ENCODE assay signal across 21 cellular contexts in genomic region chr12:82414926-82415325, GRCh38.
"Had no signal": no experiment of that assay in that cellular context is flagged by ENCODE, and none has a peak within 500 bp of the region (broad histone marks: within the 10 kb centered on the region; RNA-seq: fewer than 3 reads in every experiment).

No MANE protein-coding gene starts in this region.

- H3K79me2 ChIP-seq: hepatocyte had no signal

- H3K4me2 ChIP-seq: hepatocyte had no signal

- FAIRE-seq: kidney, small intestine had no signal

- H3K4me3 Mint-ChIP-seq: activated CD4-positive, alpha-beta memory T cell treated with anti-CD3 and anti-CD28 coated beads, Interleukin-2, amount 10 ng/mL, durations not matched to agents 7 days and 5 days; activated T-cell treated with anti-CD3 and anti-CD28 coated beads, Interleukin-2, amount 50 U/mL, for 24 hours; dendritic cell treated with granulocyte-macrophage colony-stimulating factor and Interleukin-4, amounts not matched to agents 40 ng/mL and 50 ng/mL, for 4 days; effector memory CD8-positive, alpha-beta T cell; nephron progenitor cell; T-helper 17 cell had no signal

- H3K9me3 ChIP-seq: adrenal gland, right atrium auricular region, transverse colon, vagina had no signal

- H3K27ac ChIP-seq: adrenal gland, hepatocyte, right atrium auricular region, transverse colon, vagina had no signal

- H3K4me1 Mint-ChIP-seq: activated CD4-positive, alpha-beta memory T cell treated with anti-CD3 and anti-CD28 coated beads, Interleukin-2, amount 10 ng/mL, durations not matched to agents 7 days and 5 days; nephron progenitor cell; T-helper 17 cell had no signal

- DNase-seq: activated CD4-positive, alpha-beta memory T cell treated with anti-CD3 and anti-CD28 coated beads, Interleukin-2, amount 10 ng/mL, durations not matched to agents 7 days and 5 days; activated CD4-positive, alpha-beta T cell treated with anti-CD3 and anti-CD28 coated beads for 4 hours; activated effector memory CD4-positive, alpha-beta T cell treated with Interleukin-2 at 50 U/mL for 16 hours; activated naive CD4-positive, alpha-beta T cell treated with anti-CD3 and anti-CD28 coated beads, Interleukin-2, amount 50 U/mL, for 16 hours; activated T-cell treated with anti-CD3 and anti-CD28 coated beads, Interleukin-2, amount 50 U/mL, for 24 hours; adrenal gland; effector memory CD8-positive, alpha-beta T cell; kidney; left ventricle myocardium superior; mesendoderm; nephron progenitor cell; occipital lobe; small intestine; stimulated activated CD4-positive, alpha-beta T cell treated with anti-CD3 and anti-CD28 coated beads, Interleukin-4, amount 100 ng/mL, for 24 hours; stimulated activated naive CD8-positive, alpha-beta T cell treated with anti-CD3 and anti-CD28 coated beads, Interleukin-15, Interleukin-2, amounts not matched to agents 100 U/mL and 50 U/mL, for 24 hours; T-helper 17 cell; transverse colon had no signal

- H3K9me3 Mint-ChIP-seq: activated CD4-positive, alpha-beta memory T cell treated with anti-CD3 and anti-CD28 coated beads, Interleukin-2, amount 10 ng/mL, durations not matched to agents 7 days and 5 days; dendritic cell treated with granulocyte-macrophage colony-stimulating factor and Interleukin-4, amounts not matched to agents 40 ng/mL and 50 ng/mL, for 4 days; effector memory CD8-positive, alpha-beta T cell had no signal

- H3K27me3 ChIP-seq: adrenal gland, hepatocyte, right atrium auricular region, transverse colon, vagina had no signal

- H3K27ac Mint-ChIP-seq: activated CD4-positive, alpha-beta memory T cell treated with anti-CD3 and anti-CD28 coated beads, Interleukin-2, amount 10 ng/mL, durations not matched to agents 7 days and 5 days; activated T-cell treated with anti-CD3 and anti-CD28 coated beads, Interleukin-2, amount 50 U/mL, for 24 hours; dendritic cell treated with granulocyte-macrophage colony-stimulating factor and Interleukin-4, amounts not matched to agents 40 ng/mL and 50 ng/mL, for 4 days; effector memory CD8-positive, alpha-beta T cell; nephron progenitor cell; T-helper 17 cell had no signal

- H2AFZ ChIP-seq: hepatocyte had no signal

- H3K27me3 Mint-ChIP-seq: activated CD4-positive, alpha-beta memory T cell treated with anti-CD3 and anti-CD28 coated beads, Interleukin-2, amount 10 ng/mL, durations not matched to agents 7 days and 5 days; activated T-cell treated with anti-CD3 and anti-CD28 coated beads, Interleukin-2, amount 50 U/mL, for 24 hours; dendritic cell treated with granulocyte-macrophage colony-stimulating factor and Interleukin-4, amounts not matched to agents 40 ng/mL and 50 ng/mL, for 4 days; effector memory CD8-positive, alpha-beta T cell; T-helper 17 cell had no signal

- H3K4me3 ChIP-seq: adrenal gland, hepatocyte, right atrium auricular region, transverse colon, vagina had no signal

- ATAC-seq: effector memory CD8-positive, alpha-beta T cell; left ventricle myocardium superior; stimulated activated naive CD8-positive, alpha-beta T cell treated with anti-CD3 and anti-CD28 coated beads, Interleukin-15, Interleukin-2, amounts not matched to agents 100 U/mL and 50 U/mL, for 24 hours; T-helper 17 cell had no signal

- H3K36me3 ChIP-seq: adrenal gland, right atrium auricular region, transverse colon, vagina had no signal

- H3K4me1 ChIP-seq: right atrium auricular region, transverse colon, vagina had no signal
